24 cellular contexts compared by ENCODE assay signal in genomic region chr6:39196648-39197047, GRCh38. TPM values are rescaled to one million over a fixed set of nuclear protein-coding genes. Genes with fewer than 3 reads are reported as not detected.
DNase-seq lines count a peak whose midpoint lies in the region; ATAC-seq and TF ChIP-seq lines count a peak whose summit lies in the region.
"Had no signal": no experiment of that assay in that cellular context is flagged by ENCODE, and none has a peak within 500 bp of the region (broad histone marks: within the 10 kb centered on the region; RNA-seq: fewer than 3 reads in every experiment).

No MANE protein-coding gene starts in this region.

- H3K9me2 ChIP-seq in PC-3 (replicated peaks; ENCODE audit: low read length), result no peaks in the 10 kb centered on the region

- peaks cover 5% of the 10 kb centered on the region for H3K79me1 ChIP-seq in trophoblast cell (ENCODE audit: low read length)

- no peak for TF ChIP-seq CTCF in PC-3 (conservative IDR thresholded peaks at IDR 0.05; ENCODE audit: low read depth, low read length)

- no peak overlapping the region for H2BK120ac ChIP-seq in trophoblast cell (ENCODE audit: insufficient read depth, low read length, poor library complexity)

- H3K9ac ChIP-seq in PC-3 (ENCODE audit: low read length) (no peak overlapping the region), trophoblast cell (ENCODE audit: low read length) (no peak overlapping the region)
- H3K9ac ChIP-seq: neural progenitor cell had no signal

- H3K4me1 ChIP-seq in PC-3 (ENCODE audit: insufficient read depth, low read length) (peaks cover 15% of the 10 kb centered on the region), trophoblast cell (ENCODE audit: control insufficient read depth in 1 of 2, insufficient read depth in 2 of 2, low read length in 2 of 2) (peaks cover 41 to 46% of the 10 kb centered on the region in 2 experiments)
- H3K4me1 ChIP-seq: heart left ventricle had no signal

- CTCF ChIA-PET in activated CD4-positive, alpha-beta T cell treated with anti-CD3 and anti-CD28 coated beads for 36 hours (lab: Charles Lee), result interaction anchor here (2.2 kb wide), 1 partner anchor 107 kb away, joined by 6 read pairs; no protein-coding TSS in a partner anchor
- CTCF ChIA-PET in PC-3 (lab: Charles Lee), result no interaction called here

- no peak overlapping the region for H2AK5ac ChIP-seq in trophoblast cell (ENCODE audit: low read length)

- H3K36me3 ChIP-seq in PC-3 (ENCODE audit: low read depth, low read length) (no peaks in the 10 kb centered on the region), trophoblast cell (ENCODE audit: control insufficient read depth in 1 of 2, insufficient read depth in 2 of 2, low read length in 2 of 2) (no peaks in the 10 kb centered on the region)
- H3K36me3 ChIP-seq: heart left ventricle, neural progenitor cell had no signal

- H3F3A ChIP-seq in PC-3 (ENCODE audit: low read length, unreplicated experiment), result no peaks in the 10 kb centered on the region

- intact Hi-C loops in activated CD4-positive, alpha-beta T cell treated with anti-CD3 and anti-CD28 coated beads for 36 hours (cut with DNase I, micrococcal nuclease), result no loop called here
- intact Hi-C loops in PC-3 (cut with micrococcal nuclease) (no loop called here), Right ventricle myocardium inferior (cut with DNase I) (no loop called here)

- H3K27me3 Mint-ChIP-seq in activated CD4-positive, alpha-beta T cell treated with anti-CD3 and anti-CD28 coated beads for 36 hours, result no peaks in the 10 kb centered on the region

- H2AFZ ChIP-seq in PC-3 (ENCODE audit: low read length), result no peak overlapping the region
- no peak overlapping the region for H2AFZ ChIP-seq in trophoblast cell (ENCODE audit: insufficient read depth, low read length, poor library complexity)
- H2AFZ ChIP-seq: neural progenitor cell had no signal

- peaks cover 2% of the 10 kb centered on the region for H3K4me1 Mint-ChIP-seq in activated CD4-positive, alpha-beta T cell treated with anti-CD3 and anti-CD28 coated beads for 36 hours
- H3K4me1 Mint-ChIP-seq: immature natural killer cell had no signal

- H3K18ac ChIP-seq in trophoblast cell (ENCODE audit: low read length), result no peak overlapping the region

- H3K4me3 Mint-ChIP-seq in activated CD4-positive, alpha-beta T cell treated with anti-CD3 and anti-CD28 coated beads for 36 hours, result no peak overlapping the region
- H3K4me3 Mint-ChIP-seq: immature natural killer cell, neural progenitor cell had no signal

- H3K4me2 ChIP-seq in PC-3 (ENCODE audit: low read length) (no peak overlapping the region), trophoblast cell (ENCODE audit: low read length) (no peak overlapping the region)
- H3K4me2 ChIP-seq: A549, neural progenitor cell had no signal

- no peak overlapping the region for H3K27ac ChIP-seq in PC-3 (ENCODE audit: low read length)
- no peak overlapping the region for H3K27ac ChIP-seq in trophoblast cell (ENCODE audit: low read depth, low read length)
- H3K27ac ChIP-seq: A549, heart left ventricle, neural progenitor cell had no signal

- POLR2A ChIA-PET in activated CD4-positive, alpha-beta T cell treated with anti-CD3 and anti-CD28 coated beads for 36 hours (lab: Charles Lee), result no interaction called here
- POLR2A ChIA-PET in PC-3 (lab: Charles Lee; ENCODE audit: unreplicated experiment), result no interaction called here

- H2BK5ac ChIP-seq in trophoblast cell (ENCODE audit: low read depth, low read length, poor library complexity), result no peak overlapping the region

- peaks cover 34% of the 10 kb centered on the region for H3K36me3 Mint-ChIP-seq in activated CD4-positive, alpha-beta T cell treated with anti-CD3 and anti-CD28 coated beads for 36 hours (ENCODE audit: low read depth)
- H3K36me3 Mint-ChIP-seq: immature natural killer cell had no signal

- no peak overlapping the region for H3K23ac ChIP-seq in trophoblast cell (ENCODE audit: low read length)

- peak overlapping the region; percentile 14 for H2BK12ac ChIP-seq in trophoblast cell (ENCODE audit: low read length)

- H3K9me3 ChIP-seq in PC-3 (ENCODE audit: low read length) (no peaks in the 10 kb centered on the region), trophoblast cell (ENCODE audit: insufficient read depth, low read depth, low read length) (no peaks in the 10 kb centered on the region)
- H3K9me3 ChIP-seq: A549, heart left ventricle, spleen had no signal

- H3K4me3 ChIP-seq in PC-3 (ENCODE audit: low read length) (no peak overlapping the region), trophoblast cell (ENCODE audit: low read depth, low read length) (no peak overlapping the region)
- H3K4me3 ChIP-seq: A549, heart left ventricle, neural progenitor cell, spleen had no signal

- ATAC-seq in activated CD4-positive, alpha-beta T cell treated with anti-CD3 and anti-CD28 coated beads for 36 hours, result peak; percentile 36
- ATAC-seq in PC-3 (no peak), Right ventricle myocardium inferior (no peak)
- ATAC-seq: A549 had no signal

- no peaks in the 10 kb centered on the region for H3K27me3 ChIP-seq in PC-3 (ENCODE audit: low read length)
- no peaks in the 10 kb centered on the region for H3K27me3 ChIP-seq in trophoblast cell (ENCODE audit: insufficient read depth, low read length)
- H3K27me3 ChIP-seq: heart left ventricle, neural progenitor cell, spleen had no signal

- no peak overlapping the region for H3K27ac Mint-ChIP-seq in activated CD4-positive, alpha-beta T cell treated with anti-CD3 and anti-CD28 coated beads for 36 hours
- H3K27ac Mint-ChIP-seq: immature natural killer cell, neural progenitor cell had no signal

- no peak overlapping the region for H3K4ac ChIP-seq in trophoblast cell (ENCODE audit: low read depth, low read length)

- no peaks in the 10 kb centered on the region for H4K20me1 ChIP-seq in PC-3 (ENCODE audit: low read length)

- H3K14ac ChIP-seq in trophoblast cell (ENCODE audit: low read length), result no peak overlapping the region

- DNase-seq in activated CD4-positive, alpha-beta T cell treated with anti-CD3 and anti-CD28 coated beads for 36 hours, result no peak
- no peak for DNase-seq in activated CD4-positive, alpha-beta T cell treated with anti-CD3 and anti-CD28 coated beads, Interleukin-2, amount 50 U/mL, for 48 hours
- DNase-seq in PC-3 (peak; percentile 31), erythroblast (lab: John Stamatoyannopoulos, UW) (peak; percentile 32 to 80), trophoblast cell (no peak), NCI-H226 (no peak), Right ventricle myocardium inferior (ENCODE audit: missing footprints) (no peak), GM03348 (ENCODE audit: low spot score) (no peak)
- DNase-seq: activated effector memory CD4-positive, alpha-beta T cell treated with Interleukin-2 at 50 U/mL for 16 hours; amniotic stem cell; C1 segment of cervical spinal cord; cerebellar nuclear complex; DMS 273 treated with DMSO at 0.1 percent for 48 hours; effector memory CD4-positive, alpha-beta T cell; heart left ventricle; immature natural killer cell; mammary epithelial cell; NCI-H1105 treated with DMSO at 0.1 percent for 48 hours; NCI-H2171 treated with DMSO at 0.1 percent for 48 hours; NCI-H82; spleen had no signal

- TF ChIP-seq POLR2A in erythroblast (IDR thresholded peaks at IDR 0.05; ENCODE audit: low read length), result no peak

- no peak overlapping the region for H4K12ac ChIP-seq in trophoblast cell (ENCODE audit: low read depth, low read length)

- H3K79me2 ChIP-seq in PC-3 (ENCODE audit: low read length), result no peaks in the 10 kb centered on the region
- H3K79me2 ChIP-seq in trophoblast cell (ENCODE audit: control insufficient read depth, insufficient read depth, low read length, poor library complexity), result no peaks in the 10 kb centered on the region

- H4K91ac ChIP-seq in trophoblast cell (ENCODE audit: low read depth, low read length), result no peak overlapping the region

- H3K9me3 Mint-ChIP-seq in activated CD4-positive, alpha-beta T cell treated with anti-CD3 and anti-CD28 coated beads for 36 hours (ENCODE audit: low read depth), result no peaks in the 10 kb centered on the region
- H3K9me3 Mint-ChIP-seq: immature natural killer cell, neural progenitor cell had no signal

- BruUV-seq in PC-3 (replicated peaks; lab: Mats Ljungman, UMichigan), result no TSS peak

- no CpG with 5 or more reads among the region's 2 CpGs for WGBS in trophoblast cell (ENCODE audit: extremely low coverage, insufficient coverage, insufficient read length)

- H4K8ac ChIP-seq in trophoblast cell (ENCODE audit: low read depth, low read length), result no peak overlapping the region

RNA-seq across cellular contexts. Expression of gene KCNK5, which starts 32.6 kb away (rescaled TPM):
- total RNA-seq in activated CD4-positive, alpha-beta T cell treated with anti-CD3 and anti-CD28 coated beads for 36 hours, result 10 to 100 TPM; 12.7 to 15.8 TPM
- total RNA-seq in PC-3 (2014; rRNA removed), result 3.2 and 3.5 TPM in 2 replicates
- polyA plus RNA-seq in trophoblast cell (2013), result 0.89 and 1.0 TPM in 2 replicates
- total RNA-seq in Right ventricle myocardium inferior, result 0.60 TPM
- total RNA-seq: LHCN-M2 had no signal

Comparison
In these comparisons a context has a peak if more than half of its experiments do, and no peak if none do; other contexts are left out.
1. DNase-seq: peak in PC-3 (single experiment) and erythroblast (2 of 2); none in activated CD4-positive, alpha-beta T cell treated with anti-CD3 and anti-CD28 coated beads for 36 hours (single experiment), activated CD4-positive, alpha-beta T cell treated with anti-CD3 and anti-CD28 coated beads, Interleukin-2, amount 50 U/mL, for 48 hours (0 of 2), trophoblast cell (0 of 2), NCI-H226 (single experiment), Right ventricle myocardium inferior (single experiment) and GM03348 (single experiment).